ENCODE assay signal across 13 cellular contexts in the genomic region with DNA sequence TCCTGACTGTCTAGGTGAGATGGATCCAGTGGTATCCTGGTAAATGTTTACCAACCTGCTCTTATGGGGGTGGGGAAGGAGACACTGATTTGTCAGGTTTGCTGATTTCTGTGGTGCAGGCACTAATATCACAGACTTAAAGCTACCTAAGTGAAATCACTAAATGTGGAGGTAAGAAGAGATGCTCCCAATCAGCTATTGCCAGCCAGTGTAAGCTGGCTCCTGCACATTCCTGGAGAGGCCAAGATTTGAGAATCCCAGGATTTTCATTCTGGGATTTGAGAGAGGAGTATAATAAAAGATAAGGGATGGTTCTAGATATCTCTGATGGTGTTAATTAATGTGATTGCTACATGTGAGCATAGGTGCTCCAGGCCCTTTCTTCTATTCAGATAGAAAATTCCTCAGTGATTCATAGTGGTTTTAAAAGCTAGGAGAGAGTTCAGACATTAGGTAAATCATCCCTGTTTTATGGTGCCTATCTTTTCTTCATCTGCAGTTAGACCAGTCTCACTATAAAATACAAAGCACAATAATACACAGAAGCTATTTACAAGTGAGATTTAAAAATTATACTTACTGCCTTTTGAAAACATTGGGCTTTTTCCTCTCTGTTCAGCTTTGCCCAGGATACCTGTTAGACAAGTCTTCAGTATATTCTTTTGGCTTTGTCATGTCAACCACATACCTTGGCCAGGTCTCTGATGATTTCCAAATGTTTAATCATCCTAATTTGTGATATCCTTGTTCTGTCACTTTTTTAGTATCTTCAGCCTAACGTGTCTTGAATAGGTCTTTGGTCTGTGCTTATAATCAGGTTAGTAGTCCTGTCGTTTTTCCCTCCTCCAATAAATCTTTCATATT.
DNase-seq lines count a peak whose midpoint lies in the region; ATAC-seq and TF ChIP-seq lines count a peak whose summit lies in the region.
"Had no signal": no experiment of that assay in that cellular context is flagged by ENCODE, and none has a peak within 500 bp of the region (broad histone marks: within the 10 kb centered on the region; RNA-seq: fewer than 3 reads in every experiment).

No MANE protein-coding gene starts in this region.

- no peak for DNase-seq in activated naive CD4-positive, alpha-beta T cell treated with anti-CD3 and anti-CD28 coated beads, Interleukin-2, amount 50 U/mL, for 72 hours (ENCODE audit: low spot score in 2 of 2)
- DNase-seq in activated naive CD4-positive, alpha-beta T cell treated with anti-CD3 and anti-CD28 coated beads, Interleukin-2, amount 50 U/mL, for 16 hours = no peak
- DNase-seq in activated CD8-positive, alpha-beta T cell treated with anti-CD3 and anti-CD28 coated beads, Interleukin-2, amount 10 ng/mL, durations not matched to agents 7 days and 5 days = no peak
- DNase-seq in kidney epithelial cell (ENCODE audit: low read depth) (peak; percentile 19), NCI-H446 treated with DMSO at 0.1 percent for 48 hours (lab: John Stamatoyannopoulos, UW) (no peak), occipital lobe (lab: John Stamatoyannopoulos, UW) (no peak)
- DNase-seq: activated CD8-positive, alpha-beta memory T cell treated with anti-CD3 and anti-CD28 coated beads, Interleukin-2, amount 10 ng/mL, durations not matched to agents 7 days and 5 days; GF-D8; NCI-H1417 treated with DMSO at 0.1 percent for 48 hours; stimulated activated CD4-positive, alpha-beta T cell treated with anti-CD3 and anti-CD28 coated beads, Interleukin-2, amount 100 ng/mL, for 24 hours had no signal

- no peak for TF ChIP-seq CTCF in kidney epithelial cell (IDR thresholded peaks at IDR 0.05; ENCODE audit: insufficient read depth, low read length, poor library complexity, severe bottlenecking)

- H3K4me3 Mint-ChIP-seq in activated CD8-positive, alpha-beta T cell treated with anti-CD3 and anti-CD28 coated beads, Interleukin-2, amount 10 ng/mL, durations not matched to agents 7 days and 5 days = no peak overlapping the region
- H3K4me3 Mint-ChIP-seq: activated CD8-positive, alpha-beta memory T cell treated with anti-CD3 and anti-CD28 coated beads, Interleukin-2, amount 10 ng/mL, durations not matched to agents 7 days and 5 days; neural progenitor cell had no signal

- no peaks in the 10 kb centered on the region for H3K36me3 ChIP-seq in kidney epithelial cell (ENCODE audit: control insufficient read depth, insufficient read depth, low read length)
- H3K36me3 ChIP-seq: neural progenitor cell had no signal

- peaks cover 12 to 50% of the 10 kb centered on the region in 2 donors for H3K36me3 Mint-ChIP-seq in activated naive CD4-positive, alpha-beta T cell treated with anti-CD3 and anti-CD28 coated beads, Interleukin-2, amount 50 U/mL, for 72 hours
- peaks cover 64% of the 10 kb centered on the region for H3K36me3 Mint-ChIP-seq in activated CD8-positive, alpha-beta T cell treated with anti-CD3 and anti-CD28 coated beads, Interleukin-2, amount 10 ng/mL, durations not matched to agents 7 days and 5 days (ENCODE audit: low read depth)
- H3K36me3 Mint-ChIP-seq: neural progenitor cell had no signal

- no peak overlapping the region for H3K4me3 ChIP-seq in kidney epithelial cell (ENCODE audit: low read depth, low read length)
- H3K4me3 ChIP-seq: neural progenitor cell had no signal

- H3K27me3 ChIP-seq in kidney epithelial cell (ENCODE audit: control insufficient read depth, insufficient read depth, low read length) = no peaks in the 10 kb centered on the region
- H3K27me3 ChIP-seq: neural progenitor cell had no signal

- no peaks in the 10 kb centered on the region for H3K9me3 Mint-ChIP-seq in activated naive CD4-positive, alpha-beta T cell treated with anti-CD3 and anti-CD28 coated beads, Interleukin-2, amount 50 U/mL, for 72 hours
- H3K9me3 Mint-ChIP-seq in activated CD8-positive, alpha-beta T cell treated with anti-CD3 and anti-CD28 coated beads, Interleukin-2, amount 10 ng/mL, durations not matched to agents 7 days and 5 days (ENCODE audit: insufficient read depth) = no peaks in the 10 kb centered on the region
- H3K9me3 Mint-ChIP-seq: neural progenitor cell had no signal

- H3K27ac Mint-ChIP-seq in activated naive CD4-positive, alpha-beta T cell treated with anti-CD3 and anti-CD28 coated beads, Interleukin-2, amount 50 U/mL, for 72 hours = peak overlapping the region; percentile 74 to 85
- H3K27ac Mint-ChIP-seq in activated CD8-positive, alpha-beta T cell treated with anti-CD3 and anti-CD28 coated beads, Interleukin-2, amount 10 ng/mL, durations not matched to agents 7 days and 5 days = peak overlapping the region; percentile 62
- H3K27ac Mint-ChIP-seq: activated CD8-positive, alpha-beta memory T cell treated with anti-CD3 and anti-CD28 coated beads, Interleukin-2, amount 10 ng/mL, durations not matched to agents 7 days and 5 days; neural progenitor cell had no signal

- peaks cover 47% of the 10 kb centered on the region for H3K4me1 Mint-ChIP-seq in activated CD8-positive, alpha-beta T cell treated with anti-CD3 and anti-CD28 coated beads, Interleukin-2, amount 10 ng/mL, durations not matched to agents 7 days and 5 days (ENCODE audit: low read depth)

- POLR2A ChIA-PET in activated CD8-positive, alpha-beta T cell treated with anti-CD3 and anti-CD28 coated beads, Interleukin-2, amount 10 ng/mL, durations not matched to agents 7 days and 5 days (lab: Charles Lee) = no interaction called here

- H3K27ac ChIP-seq in temporal lobe (ENCODE audit: low read depth, low read length) = peak overlapping the region; percentile 14
- H3K27ac ChIP-seq: neural progenitor cell had no signal

- no peaks in the 10 kb centered on the region for H3K27me3 Mint-ChIP-seq in activated CD8-positive, alpha-beta T cell treated with anti-CD3 and anti-CD28 coated beads, Interleukin-2, amount 10 ng/mL, durations not matched to agents 7 days and 5 days (ENCODE audit: low read depth)
- H3K27me3 Mint-ChIP-seq: activated CD8-positive, alpha-beta memory T cell treated with anti-CD3 and anti-CD28 coated beads, Interleukin-2, amount 10 ng/mL, durations not matched to agents 7 days and 5 days had no signal

- CTCF ChIA-PET in activated CD8-positive, alpha-beta T cell treated with anti-CD3 and anti-CD28 coated beads, Interleukin-2, amount 10 ng/mL, durations not matched to agents 7 days and 5 days (lab: Charles Lee) = interaction anchor here (1.0 kb wide), 1 partner anchor 112 kb away, joined by 3 read pairs; no protein-coding TSS in a partner anchor

- no peak for ATAC-seq in activated naive CD4-positive, alpha-beta T cell treated with anti-CD3 and anti-CD28 coated beads, Interleukin-2, amount 50 U/mL, for 72 hours
- ATAC-seq in activated CD8-positive, alpha-beta T cell treated with anti-CD3 and anti-CD28 coated beads, Interleukin-2, amount 10 ng/mL, durations not matched to agents 7 days and 5 days = no peak
- no peak for ATAC-seq in HG02763 (IDR thresholded peaks at IDR 0.05; ENCODE audit: unreplicated experiment)
- ATAC-seq: activated CD8-positive, alpha-beta memory T cell treated with anti-CD3 and anti-CD28 coated beads, Interleukin-2, amount 10 ng/mL, durations not matched to agents 7 days and 5 days had no signal
